15 cellular contexts compared by ENCODE assay signal in the genomic region with DNA sequence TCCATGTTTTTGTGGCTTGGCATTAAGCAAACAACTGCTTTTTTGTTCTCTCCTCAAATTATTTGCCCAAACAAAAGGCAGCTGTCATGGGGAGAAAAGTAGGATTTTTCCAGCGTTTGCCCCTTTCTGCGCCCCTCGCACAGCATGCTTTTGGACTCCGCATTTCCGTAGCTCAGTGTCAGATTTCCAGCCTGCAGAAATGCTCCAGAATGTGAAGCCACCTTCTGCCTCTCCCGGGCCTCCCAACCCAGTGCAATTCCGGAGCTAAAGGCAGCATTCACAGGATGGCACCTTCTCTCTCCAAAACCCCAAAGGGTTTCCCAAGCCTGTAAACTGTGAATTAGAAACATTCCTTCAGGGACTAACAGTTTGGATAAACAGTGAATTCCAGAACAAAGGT.
"Had no signal": no experiment of that assay in that cellular context is flagged by ENCODE, and none has a peak within 500 bp of the region (broad histone marks: within the 10 kb centered on the region; RNA-seq: fewer than 3 reads in every experiment).

No MANE protein-coding gene starts in this region.

- H3K4me3 ChIP-seq: breast epithelium, heart left ventricle, right lobe of liver, tibial nerve had no signal

- ATAC-seq: activated T-cell treated with anti-CD3 and anti-CD28 coated beads, Interleukin-2, amount 50 U/mL, for 4 hours; esophagus mucosa; heart left ventricle; left ventricle myocardium superior; right lobe of liver; stimulated activated effector memory CD8-positive, alpha-beta T cell treated with anti-CD3 and anti-CD28 coated beads, Interleukin-12 subunit alpha, Interleukin-12 subunit beta, amount 100 ng/mL, for 72 hours had no signal

- H3K27me3 ChIP-seq: breast epithelium, heart left ventricle, right lobe of liver, tibial nerve had no signal

- H3K36me3 Mint-ChIP-seq: activated CD4-positive, alpha-beta memory T cell treated with anti-CD3 and anti-CD28 coated beads for 36 hours; stimulated activated effector memory CD8-positive, alpha-beta T cell treated with anti-CD3 and anti-CD28 coated beads, Interleukin-12 subunit alpha, Interleukin-12 subunit beta, amount 100 ng/mL, for 72 hours had no signal

- H3K27ac ChIP-seq: breast epithelium, heart left ventricle, right lobe of liver had no signal

- H3K36me3 ChIP-seq: breast epithelium, heart left ventricle, right lobe of liver, tibial nerve had no signal

- H3K27me3 Mint-ChIP-seq: activated CD4-positive, alpha-beta memory T cell treated with anti-CD3 and anti-CD28 coated beads for 36 hours; progenitor cell of endocrine pancreas had no signal

- H3K4me3 Mint-ChIP-seq: activated CD4-positive, alpha-beta memory T cell treated with anti-CD3 and anti-CD28 coated beads for 36 hours; activated naive CD8-positive, alpha-beta T cell; activated T-cell treated with anti-CD3 and anti-CD28 coated beads, Interleukin-2, amount 50 U/mL, for 4 hours; stimulated activated effector memory CD8-positive, alpha-beta T cell treated with anti-CD3 and anti-CD28 coated beads, Interleukin-12 subunit alpha, Interleukin-12 subunit beta, amount 100 ng/mL, for 72 hours had no signal

- DNase-seq: activated CD4-positive, alpha-beta memory T cell treated with anti-CD3 and anti-CD28 coated beads for 36 hours; activated CD4-positive, alpha-beta T cell treated with anti-CD3 and anti-CD28 coated beads for 1 hour; activated effector memory CD4-positive, alpha-beta T cell treated with anti-CD3 and anti-CD28 coated beads, Interleukin-2, amount 50 U/mL, for 16 hours; activated T-cell treated with anti-CD3 and anti-CD28 coated beads, Interleukin-2, amount 50 U/mL, for 4 hours; amygdala; dermis blood vessel endothelial cell; heart left ventricle; left ventricle myocardium superior; right lobe of liver had no signal

- H3K4me1 ChIP-seq: breast epithelium, right lobe of liver had no signal

- H3K4me1 Mint-ChIP-seq: stimulated activated effector memory CD8-positive, alpha-beta T cell treated with anti-CD3 and anti-CD28 coated beads, Interleukin-12 subunit alpha, Interleukin-12 subunit beta, amount 100 ng/mL, for 72 hours had no signal

- H3K9me3 ChIP-seq: right lobe of liver, tibial nerve had no signal

- H3K27ac Mint-ChIP-seq: activated CD4-positive, alpha-beta memory T cell treated with anti-CD3 and anti-CD28 coated beads for 36 hours; activated naive CD8-positive, alpha-beta T cell; progenitor cell of endocrine pancreas; stimulated activated effector memory CD8-positive, alpha-beta T cell treated with anti-CD3 and anti-CD28 coated beads, Interleukin-12 subunit alpha, Interleukin-12 subunit beta, amount 100 ng/mL, for 72 hours had no signal

- H3K9me3 Mint-ChIP-seq: activated CD4-positive, alpha-beta memory T cell treated with anti-CD3 and anti-CD28 coated beads for 36 hours; activated T-cell treated with anti-CD3 and anti-CD28 coated beads, Interleukin-2, amount 50 U/mL, for 4 hours had no signal
